Comparison of ENCODE assay signal across 21 cellular contexts in genomic region chr12:128843538-128843937, GRCh38. TPM values are rescaled to one million over a fixed set of nuclear protein-coding genes. Genes with fewer than 3 reads are reported as not detected.
DNase-seq lines count a peak whose midpoint lies in the region; ATAC-seq and TF ChIP-seq lines count a peak whose summit lies in the region.
"Had no signal": no experiment of that assay in that cellular context is flagged by ENCODE, and none has a peak within 500 bp of the region (broad histone marks: within the 10 kb centered on the region; RNA-seq: fewer than 3 reads in every experiment).

No MANE protein-coding gene starts in this region.

- H3K27me3 Mint-ChIP-seq in activated naive CD8-positive, alpha-beta T cell treated with anti-CD3 and anti-CD28 coated beads for 36 hours: peaks cover 20% of the 10 kb centered on the region
- peaks cover 13% of the 10 kb centered on the region for H3K27me3 Mint-ChIP-seq in activated naive CD8-positive, alpha-beta T cell treated with anti-CD3 and anti-CD28 coated beads, Interleukin-2, amount 50 U/mL, for 24 hours

- no peaks in the 10 kb centered on the region for H3K9me3 ChIP-seq in lower lobe of right lung
- no peaks in the 10 kb centered on the region for H3K9me3 ChIP-seq in upper lobe of right lung
- H3K9me3 ChIP-seq: BE2C had no signal

- no peaks in the 10 kb centered on the region for H3K36me3 ChIP-seq in lower lobe of right lung
- no peaks in the 10 kb centered on the region for H3K36me3 ChIP-seq in upper lobe of right lung
- H3K36me3 ChIP-seq: BE2C had no signal

- H3K9me3 Mint-ChIP-seq in activated naive CD8-positive, alpha-beta T cell treated with anti-CD3 and anti-CD28 coated beads for 36 hours: no peaks in the 10 kb centered on the region
- no peaks in the 10 kb centered on the region for H3K9me3 Mint-ChIP-seq in activated naive CD8-positive, alpha-beta T cell treated with anti-CD3 and anti-CD28 coated beads, Interleukin-2, amount 50 U/mL, for 24 hours
- H3K9me3 Mint-ChIP-seq: CD8-positive, alpha-beta memory T cell; T-cell had no signal

- H3K4me1 ChIP-seq in lower lobe of right lung (no peaks in the 10 kb centered on the region), upper lobe of right lung (no peaks in the 10 kb centered on the region)
- H3K4me1 ChIP-seq: BE2C had no signal

- no peaks in the 10 kb centered on the region for H3K36me3 Mint-ChIP-seq in activated naive CD8-positive, alpha-beta T cell treated with anti-CD3 and anti-CD28 coated beads for 36 hours
- no peaks in the 10 kb centered on the region for H3K36me3 Mint-ChIP-seq in activated naive CD8-positive, alpha-beta T cell treated with anti-CD3 and anti-CD28 coated beads, Interleukin-2, amount 50 U/mL, for 24 hours (ENCODE audit: low read depth)
- H3K36me3 Mint-ChIP-seq: CD8-positive, alpha-beta memory T cell; T-cell had no signal

- TF ChIP-seq CTCF in lower lobe of right lung (IDR thresholded peaks at IDR 0.05): no peak
- TF ChIP-seq CTCF in upper lobe of right lung (IDR thresholded peaks at IDR 0.05): no peak

- ATAC-seq in activated naive CD8-positive, alpha-beta T cell treated with anti-CD3 and anti-CD28 coated beads, Interleukin-2, amount 50 U/mL, for 24 hours: no peak
- ATAC-seq in lower lobe of right lung (peak; percentile 39 to 66), upper lobe of right lung (peak; percentile 59), GM21360 (IDR thresholded peaks at IDR 0.05; ENCODE audit: unreplicated experiment) (no peak), HG02759 (IDR thresholded peaks at IDR 0.05; ENCODE audit: unreplicated experiment) (no peak)
- ATAC-seq: SK-N-SH treated with all-trans-retinoic acid at 6 μM for 48 hours, T-cell had no signal

- no peak overlapping the region for H3K4me3 ChIP-seq in lower lobe of right lung
- H3K4me3 ChIP-seq in upper lobe of right lung: no peak overlapping the region
- H3K4me3 ChIP-seq: GM23338 had no signal

- H3K4me3 Mint-ChIP-seq in activated naive CD8-positive, alpha-beta T cell treated with anti-CD3 and anti-CD28 coated beads for 36 hours: no peak overlapping the region
- no peak overlapping the region for H3K4me3 Mint-ChIP-seq in activated naive CD8-positive, alpha-beta T cell treated with anti-CD3 and anti-CD28 coated beads, Interleukin-2, amount 50 U/mL, for 24 hours
- H3K4me3 Mint-ChIP-seq: CD8-positive, alpha-beta memory T cell; GM23338; T-cell had no signal

- H3K4me1 Mint-ChIP-seq in activated naive CD8-positive, alpha-beta T cell treated with anti-CD3 and anti-CD28 coated beads for 36 hours: peaks cover 3% of the 10 kb centered on the region
- peaks cover 12% of the 10 kb centered on the region for H3K4me1 Mint-ChIP-seq in activated naive CD8-positive, alpha-beta T cell treated with anti-CD3 and anti-CD28 coated beads, Interleukin-2, amount 50 U/mL, for 24 hours

- H3K27ac Mint-ChIP-seq in activated naive CD8-positive, alpha-beta T cell treated with anti-CD3 and anti-CD28 coated beads for 36 hours: peak overlapping the region; percentile 51
- no peak overlapping the region for H3K27ac Mint-ChIP-seq in activated naive CD8-positive, alpha-beta T cell treated with anti-CD3 and anti-CD28 coated beads, Interleukin-2, amount 50 U/mL, for 24 hours
- H3K27ac Mint-ChIP-seq: CD8-positive, alpha-beta memory T cell; GM23338; T-cell had no signal

- intact Hi-C loops in lower lobe of right lung (cut with DNase I) (no loop called here), upper lobe of right lung (cut with DNase I) (no loop called here)

- H3K27ac ChIP-seq in lower lobe of right lung: no peak overlapping the region
- H3K27ac ChIP-seq in upper lobe of right lung: no peak overlapping the region

- DNase-seq in activated naive CD8-positive, alpha-beta T cell treated with anti-CD3 and anti-CD28 coated beads for 36 hours: no peak
- no peak for DNase-seq in activated naive CD8-positive, alpha-beta T cell treated with anti-CD3 and anti-CD28 coated beads, Interleukin-2, amount 50 U/mL, for 24 hours
- peak; percentile 50 for DNase-seq in NOMO-1 treated with DMSO at 0.1 percent for 48 hours (lab: John Stamatoyannopoulos, UW; ENCODE audit: unreplicated experiment)
- no peak for DNase-seq in lower lobe of right lung
- DNase-seq in upper lobe of right lung: no peak
- no peak for DNase-seq in pons (ENCODE audit: low spot score)
- DNase-seq: BE2C; CD8-positive, alpha-beta memory T cell; HCEC 1CT; NCI-H1417 treated with DMSO at 0.1 percent for 48 hours; NCI-H1930; NCI-H345; NCI-H524 treated with DMSO at 0.1 percent for 48 hours; T-cell had no signal

- no peaks in the 10 kb centered on the region for H3K27me3 ChIP-seq in lower lobe of right lung (ENCODE audit: low read depth)
- H3K27me3 ChIP-seq in upper lobe of right lung: no peaks in the 10 kb centered on the region
- H3K27me3 ChIP-seq: BE2C had no signal

RNA-seq across cellular contexts. Expression of gene GLT1D1, which starts 9.7 kb away (rescaled TPM):
- total RNA-seq in activated naive CD8-positive, alpha-beta T cell treated with anti-CD3 and anti-CD28 coated beads for 36 hours: under 1 TPM; 0.27 to 0.30 TPM
- total RNA-seq in lower lobe of right lung (5.3 TPM), upper lobe of right lung (3.5 TPM)
- total RNA-seq: A172, LHCN-M2, RPMI7951 had no signal

RNA-seq across cellular contexts. Expression of gene SLC15A4, which starts 19.8 kb away (rescaled TPM):
- total RNA-seq in activated naive CD8-positive, alpha-beta T cell treated with anti-CD3 and anti-CD28 coated beads for 36 hours: 10 to 100 TPM; 18.6 to 22.0 TPM
- total RNA-seq in lower lobe of right lung (30.0 TPM), upper lobe of right lung (31.3 TPM)

Comparison
In these comparisons a context has a peak if more than half of its experiments do, and no peak if none do; other contexts are left out.
1. ATAC-seq: peak in lower lobe of right lung (2 of 2) and upper lobe of right lung (single experiment); none in activated naive CD8-positive, alpha-beta T cell treated with anti-CD3 and anti-CD28 coated beads, Interleukin-2, amount 50 U/mL, for 24 hours (single experiment), GM21360 (single experiment) and HG02759 (single experiment).